24 cellular contexts compared by ENCODE assay signal in genomic region chr10:18094793-18095192, GRCh38. TPM values are rescaled to one million over a fixed set of nuclear protein-coding genes. Genes with fewer than 3 reads are reported as not detected.
"Had no signal": no experiment of that assay in that cellular context is flagged by ENCODE, and none has a peak within 500 bp of the region (broad histone marks: within the 10 kb centered on the region; RNA-seq: fewer than 3 reads in every experiment).

No MANE protein-coding gene starts in this region.

- H3K36me3 Mint-ChIP-seq: naive B cell had no signal

- ATAC-seq: esophagus mucosa, heart left ventricle, left colon, left ventricle myocardium superior, pancreas, right cardiac atrium, upper lobe of right lung had no signal

- H3K4me1 ChIP-seq: pancreas, tibial artery, upper lobe of right lung, vagina had no signal

- H3K36me3 ChIP-seq: heart left ventricle, pancreas, tibial artery, upper lobe of right lung, vagina had no signal

- DNase-seq: cortex of kidney; dorsolateral prefrontal cortex; effector CD8-positive, alpha-beta T cell; heart left ventricle; hippocampal formation; left colon; left ventricle myocardium superior; mesenchymal stem cell; naive B cell; occipital lobe; pancreas; right cardiac atrium; small intestine; stimulated activated CD4-positive, alpha-beta T cell treated with anti-CD3 and anti-CD28 coated beads, Interleukin-12 subunit alpha, Interleukin-12 subunit beta, amount 100 ng/mL, for 4 hours; stimulated activated CD4-positive, alpha-beta T cell treated with anti-CD3 and anti-CD28 coated beads, Interleukin-2, amount 100 ng/mL, for 48 hours; tibial artery; upper lobe of right lung had no signal

- H3K9me3 ChIP-seq: heart left ventricle, pancreas, tibial artery, upper lobe of right lung, vagina had no signal

- H3K4me1 Mint-ChIP-seq: naive B cell, nephron had no signal

- H3K4me3 Mint-ChIP-seq: naive B cell; nephron; stimulated activated naive CD8-positive, alpha-beta T cell treated with anti-CD3 and anti-CD28 coated beads, Interleukin-15, Interleukin-2, amounts not matched to agents 100 ng/mL and 50 ng/mL, for 24 hours had no signal

- H3K27ac ChIP-seq: dorsolateral prefrontal cortex, heart left ventricle, pancreas, tibial artery, upper lobe of right lung, vagina had no signal

- H3K4me3 ChIP-seq: dorsolateral prefrontal cortex, heart left ventricle, lung, pancreas, tibial artery, upper lobe of right lung, vagina had no signal

- H3K27me3 Mint-ChIP-seq: naive B cell; progenitor cell of endocrine pancreas; stimulated activated naive CD8-positive, alpha-beta T cell treated with anti-CD3 and anti-CD28 coated beads, Interleukin-15, Interleukin-2, amounts not matched to agents 100 ng/mL and 50 ng/mL, for 24 hours had no signal

- H3K27ac Mint-ChIP-seq: naive B cell; nephron; stimulated activated naive CD8-positive, alpha-beta T cell treated with anti-CD3 and anti-CD28 coated beads, Interleukin-15, Interleukin-2, amounts not matched to agents 100 ng/mL and 50 ng/mL, for 24 hours had no signal

- H3K27me3 ChIP-seq: heart left ventricle, pancreas, tibial artery, upper lobe of right lung, vagina had no signal

- H3K9me3 Mint-ChIP-seq: nephron; stimulated activated naive CD8-positive, alpha-beta T cell treated with anti-CD3 and anti-CD28 coated beads, Interleukin-15, Interleukin-2, amounts not matched to agents 100 ng/mL and 50 ng/mL, for 24 hours had no signal

RNA-seq across cellular contexts. Expression of gene CACNB2, which starts 45.4 kb away (rescaled TPM):
- total RNA-seq: glomerular endothelial cell had no signal
